16 cellular contexts compared by ENCODE assay signal in genomic region chr20:3193806-3194616, GRCh38. TPM values are rescaled to one million over a fixed set of nuclear protein-coding genes. Genes with fewer than 3 reads are reported as not detected.
DNase-seq lines count a peak whose midpoint lies in the region; TF ChIP-seq lines count a peak whose summit lies in the region.
"Had no signal": no experiment of that assay in that cellular context is flagged by ENCODE, and none has a peak within 500 bp of the region (broad histone marks: within the 10 kb centered on the region; RNA-seq: fewer than 3 reads in every experiment).

No MANE protein-coding gene starts in this region.

- no peak overlapping the region for H3K9ac ChIP-seq in mesendoderm (ENCODE audit: low read length)
- H3K9ac ChIP-seq: BLaER1 had no signal

- H3K27me3 ChIP-seq in testis (no peaks in the 10 kb centered on the region), mesendoderm (ENCODE audit: insufficient read depth, low read length, poor library complexity) (no peaks in the 10 kb centered on the region)
- H3K27me3 ChIP-seq: BLaER1, MG63 had no signal

- H3K4me3 ChIP-seq in testis = no peak overlapping the region
- no peak overlapping the region for H3K4me3 ChIP-seq in mesendoderm (ENCODE audit: low read length)
- H3K4me3 ChIP-seq: BLaER1, MG63 had no signal

- intact Hi-C loops in testis (cut with DNase I; ENCODE audit: low total_unique reads) = no loop called here

- H3K56ac ChIP-seq in mesendoderm (ENCODE audit: low read length) = no peak overlapping the region

- TF ChIP-seq POLR2A in testis (IDR thresholded peaks at IDR 0.05) = no peak

- no peak overlapping the region for H2BK120ac ChIP-seq in mesendoderm (ENCODE audit: low read depth, low read length)

- H2BK15ac ChIP-seq in mesendoderm (replicated peaks; ENCODE audit: low read depth) = no peak overlapping the region

- H3K27ac ChIP-seq in testis (no peak overlapping the region), mesendoderm (ENCODE audit: low read depth, low read length) (no peak overlapping the region)
- H3K27ac ChIP-seq: BLaER1 had no signal

- no peaks in the 10 kb centered on the region for H3K9me3 ChIP-seq in testis
- H3K9me3 ChIP-seq: BLaER1, MG63 had no signal

- 90 to 95% methylated on average over 14 of the region's 14 CpGs for WGBS in testis, 2 donors
- WGBS in mesendoderm (ENCODE audit: extremely low coverage, insufficient coverage, low lambda C conversion rate) = no CpG with 5 or more reads among the region's 14 CpGs

- H3K18ac ChIP-seq in mesendoderm (ENCODE audit: low read length) = no peak overlapping the region

- H3K79me2 ChIP-seq in mesendoderm (ENCODE audit: control insufficient read depth, insufficient read depth, low read length) = no peaks in the 10 kb centered on the region

- H3K4me1 ChIP-seq in testis (no peaks in the 10 kb centered on the region), mesendoderm (ENCODE audit: control insufficient read depth, low read depth, low read length) (no peaks in the 10 kb centered on the region)
- H3K4me1 ChIP-seq: BLaER1 had no signal

- H2BK5ac ChIP-seq in mesendoderm (ENCODE audit: low read length) = no peak overlapping the region

- H3K36me3 ChIP-seq in testis (ENCODE audit: low read depth, missing control alignments) = peaks cover 7% of the 10 kb centered on the region
- H3K36me3 ChIP-seq in mesendoderm (ENCODE audit: control insufficient read depth, insufficient read depth, low read length) = peaks cover 8% of the 10 kb centered on the region
- H3K36me3 ChIP-seq: MG63 had no signal

- no peak for TF ChIP-seq CTCF in testis (IDR thresholded peaks at IDR 0.05)

- no peak overlapping the region for H4K5ac ChIP-seq in mesendoderm (ENCODE audit: low read length)

- H2AK5ac ChIP-seq in mesendoderm (ENCODE audit: low read length) = no peak overlapping the region

- H3K4me2 ChIP-seq in mesendoderm (ENCODE audit: low read length) = no peak overlapping the region
- H3K4me2 ChIP-seq: BLaER1 had no signal

- no peak overlapping the region for H4K8ac ChIP-seq in mesendoderm (ENCODE audit: low read depth, low read length)

- no peak overlapping the region for H3K4ac ChIP-seq in mesendoderm (ENCODE audit: low read depth, low read length)

- H3K23ac ChIP-seq in mesendoderm (ENCODE audit: low read length) = no peak overlapping the region

- DNase-seq in activated CD4-positive, alpha-beta T cell treated with anti-CD3 and anti-CD28 coated beads for 48 hours = peak; percentile 34
- no peak for DNase-seq in activated CD4-positive, alpha-beta T cell treated with anti-CD3 and anti-CD28 coated beads, Interleukin-2, amount 50 U/mL, for 4 hours
- peak; percentile 70 for DNase-seq in Ammon's horn (ENCODE audit: low spot score)
- DNase-seq in anterior cingulate cortex (lab: John Stamatoyannopoulos, UW) = peak in 32 of 58 donors; percentile 10 to 90 (median 53)
- DNase-seq in middle frontal gyrus (ENCODE audit: extremely low spot score, low spot score) = peak; percentile 41
- no peak for DNase-seq in testis
- no peak for DNase-seq in mesendoderm
- no peak for DNase-seq in stimulated activated naive CD4-positive, alpha-beta T cell treated with Interleukin-2 at 50 U/mL for 16 hours (lab: John Stamatoyannopoulos, UW)
- DNase-seq: IMR-90, Karpas-422, MG63, NCI-H1092, NCI-H1694, NCI-H226, NCI-H524 treated with DMSO at 0.1 percent for 48 hours had no signal

- H3K79me1 ChIP-seq in mesendoderm (ENCODE audit: low read length) = no peaks in the 10 kb centered on the region

RNA-seq across cellular contexts. Expression of gene DDRGK1, which starts 10.5 kb away (rescaled TPM):
- 10 to 100 TPM; 78.9 to 93.8 TPM for total RNA-seq in testis
- 57.2 TPM for polyA plus RNA-seq in testis (ENCODE audit: insufficient read depth, low read depth, low replicate concordance)
- polyA plus RNA-seq in mesendoderm (2013, experiment 1 of 2) = 38.1 TPM
- polyA plus RNA-seq in mesendoderm (2013, experiment 2 of 2) = 37.7 TPM

RNA-seq across cellular contexts. Expression of gene ITPA, which starts 15.3 kb away (rescaled TPM):
- total RNA-seq in testis = 10 to 100 TPM; 42.2 to 49.8 TPM
- 36.4 TPM for polyA plus RNA-seq in testis (ENCODE audit: insufficient read depth, low read depth, low replicate concordance)
- 88.9 TPM for polyA plus RNA-seq in mesendoderm (2013, experiment 1 of 2)
- 89.3 TPM for polyA plus RNA-seq in mesendoderm (2013, experiment 2 of 2)

RNA-seq across cellular contexts. Expression of gene LZTS3, which starts 20.7 kb away (rescaled TPM):
- 10 to 100 TPM; 13.9 to 16.8 TPM for total RNA-seq in testis
- 7.2 TPM for polyA plus RNA-seq in testis (ENCODE audit: insufficient read depth, low read depth, low replicate concordance)
- 10.5 TPM for polyA plus RNA-seq in mesendoderm (2013, experiment 1 of 2)
- 11.0 TPM for polyA plus RNA-seq in mesendoderm (2013, experiment 2 of 2)

RNA-seq across cellular contexts. Expression of gene FASTKD5, which starts 34.3 kb away (rescaled TPM):
- total RNA-seq in testis = 10 to 100 TPM; 20.5 to 20.7 TPM
- 28.2 TPM for polyA plus RNA-seq in testis (ENCODE audit: insufficient read depth, low read depth, low replicate concordance)
- 16.2 TPM for polyA plus RNA-seq in mesendoderm (2013, experiment 1 of 2)
- 16.3 TPM for polyA plus RNA-seq in mesendoderm (2013, experiment 2 of 2)

RNA-seq across cellular contexts. Expression of gene UBOX5, which starts 34.3 kb away (rescaled TPM):
- total RNA-seq in testis = 10 to 100 TPM in 1 of 2 donors, 1 to 10 TPM in 1; 9.9 to 10.4 TPM
- 9.9 TPM for polyA plus RNA-seq in testis (ENCODE audit: insufficient read depth, low read depth, low replicate concordance)
- polyA plus RNA-seq in mesendoderm (2013, experiment 1 of 2) = 2.1 TPM
- polyA plus RNA-seq in mesendoderm (2013, experiment 2 of 2) = 2.2 TPM

Comparison
In these comparisons a context has a peak if more than half of its experiments do, and no peak if none do; other contexts are left out.
1. DNase-seq: peak in activated CD4-positive, alpha-beta T cell treated with anti-CD3 and anti-CD28 coated beads for 48 hours (single experiment), Ammon's horn (single experiment), anterior cingulate cortex (32 of 58) and middle frontal gyrus (single experiment); none in activated CD4-positive, alpha-beta T cell treated with anti-CD3 and anti-CD28 coated beads, Interleukin-2, amount 50 U/mL, for 4 hours (0 of 2), testis (single experiment), mesendoderm (single experiment) and stimulated activated naive CD4-positive, alpha-beta T cell treated with Interleukin-2 at 50 U/mL for 16 hours (single experiment).